In the genomic region with DNA sequence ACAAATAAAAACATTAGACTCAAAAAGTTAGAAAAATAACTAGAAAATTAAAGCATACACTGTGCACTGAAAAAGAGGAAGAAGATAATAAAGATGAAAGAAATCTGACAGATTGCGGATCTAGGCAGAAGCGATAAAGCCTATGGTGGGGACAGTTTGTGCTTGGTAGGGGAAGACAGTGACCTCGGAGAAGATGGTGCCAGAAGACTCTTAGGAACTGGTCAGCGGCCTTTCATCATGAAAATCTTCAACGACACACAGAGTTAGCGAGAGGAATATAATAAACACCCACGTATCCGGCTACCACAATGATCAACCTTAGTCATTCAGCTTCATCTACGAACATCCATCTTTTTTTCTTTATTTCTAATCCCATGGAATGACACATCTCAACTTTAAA, we compare ENCODE assay signal across 20 cellular contexts.
A peak's percentile ranks its signal among the peaks of the same experiment; 100 is the strongest.
DNase-seq lines count a peak whose midpoint lies in the region; ATAC-seq and TF ChIP-seq lines count a peak whose summit lies in the region.
"Had no signal": no experiment of that assay in that cellular context is flagged by ENCODE, and none has a peak within 500 bp of the region (broad histone marks: within the 10 kb centered on the region; RNA-seq: fewer than 3 reads in every experiment).

No MANE protein-coding gene starts in this region.

- H2AFZ ChIP-seq in Karpas-422 (ENCODE audit: low read length) = no peak overlapping the region

- no peak overlapping the region for H3K4me2 ChIP-seq in Karpas-422 (ENCODE audit: low read depth, low read length, poor library complexity, severe bottlenecking)
- H3K4me2 ChIP-seq: KMS-11 had no signal

- no peak overlapping the region for H3K4me3 ChIP-seq in left ventricle myocardium inferior
- no peak overlapping the region for H3K4me3 ChIP-seq in coronary artery
- peak overlapping the region in 1 of 2 experiments; percentile 34 for H3K4me3 ChIP-seq in neutrophil (ENCODE audit: low read depth in 1 of 2, low read length in 1 of 2)
- no peak overlapping the region for H3K4me3 ChIP-seq in upper lobe of right lung
- no peak overlapping the region for H3K4me3 ChIP-seq in Karpas-422 (ENCODE audit: low read length)
- H3K4me3 ChIP-seq: GM23248, heart right ventricle, pancreas had no signal

- DNase-seq in left ventricle myocardium inferior (no peak), left ventricle myocardium superior (no peak), coronary artery (ENCODE audit: low spot score) (peak; percentile 29), upper lobe of right lung (no peak), NCI-H226 (no peak), Karpas-422 (no peak)
- DNase-seq: GM23248, heart right ventricle, kidney, NCI-H146, NCI-H345, Right ventricle myocardium superior, small intestine, T-helper 17 cell had no signal

- ATAC-seq in left ventricle myocardium superior = no peak
- no peak for ATAC-seq in upper lobe of right lung
- no peak for ATAC-seq in HG02852 (IDR thresholded peaks at IDR 0.05; ENCODE audit: unreplicated experiment)
- ATAC-seq: activated CD4-positive, CD25-positive, alpha-beta regulatory T cell treated with anti-CD3 and anti-CD28 coated beads, Interleukin-2, amount 50 U/mL, for 24 hours; esophagus mucosa; pancreas; T-helper 17 cell had no signal

- peaks cover 75% of the 10 kb centered on the region for H3K4me1 ChIP-seq in left ventricle myocardium inferior
- H3K4me1 ChIP-seq in neutrophil (ENCODE audit: control insufficient read depth in 1 of 2, insufficient read depth in 1 of 2, low read depth in 1 of 2, low read length in 1 of 2) = peaks cover 85 to 88% of the 10 kb centered on the region in 2 experiments
- H3K4me1 ChIP-seq in upper lobe of right lung = peaks cover 55% of the 10 kb centered on the region
- peaks cover 4% of the 10 kb centered on the region for H3K4me1 ChIP-seq in Karpas-422 (ENCODE audit: low read length)

- intact Hi-C loops in left ventricle myocardium inferior (cut with micrococcal nuclease) (no loop called here), left ventricle myocardium superior (cut with micrococcal nuclease) (no loop called here), upper lobe of right lung (cut with DNase I) (no loop called here)

- H3K36me3 ChIP-seq in left ventricle myocardium inferior = no peaks in the 10 kb centered on the region
- no peaks in the 10 kb centered on the region for H3K36me3 ChIP-seq in neutrophil
- H3K36me3 ChIP-seq in upper lobe of right lung = no peaks in the 10 kb centered on the region
- H3K36me3 ChIP-seq in Karpas-422 (ENCODE audit: insufficient read depth, low read length) = no peaks in the 10 kb centered on the region
- H3K36me3 ChIP-seq: heart right ventricle, pancreas had no signal

- H3K9me2 ChIP-seq in Karpas-422 (replicated peaks; ENCODE audit: insufficient read depth, low read length) = no peaks in the 10 kb centered on the region

- H3K9ac ChIP-seq in Karpas-422 (ENCODE audit: low read length) = no peak overlapping the region
- H3K9ac ChIP-seq: KMS-11 had no signal

- no peak for TF ChIP-seq CTCF in left ventricle myocardium inferior (IDR thresholded peaks at IDR 0.05; ENCODE audit: borderline replicate concordance)
- no peak for TF ChIP-seq CTCF in coronary artery (IDR thresholded peaks at IDR 0.05)
- TF ChIP-seq CTCF in neutrophil (IDR thresholded peaks at IDR 0.05) = no peak
- no peak for TF ChIP-seq CTCF in upper lobe of right lung (IDR thresholded peaks at IDR 0.05)

- H3K27ac ChIP-seq in left ventricle myocardium inferior (replicated peaks) (peak overlapping the region; percentile 88), coronary artery (peak overlapping the region; percentile 93 to 96), neutrophil (peak overlapping the region; percentile 80), upper lobe of right lung (peak overlapping the region; percentile 89), Karpas-422 (ENCODE audit: low read length) (no peak overlapping the region)
- H3K27ac ChIP-seq: KMS-11 had no signal

- H3K9me3 ChIP-seq in left ventricle myocardium inferior (replicated peaks) (no peaks in the 10 kb centered on the region), neutrophil (no peaks in the 10 kb centered on the region), upper lobe of right lung (no peaks in the 10 kb centered on the region), Karpas-422 (ENCODE audit: low read length) (no peaks in the 10 kb centered on the region)
- H3K9me3 ChIP-seq: heart right ventricle, pancreas had no signal

- H3K79me2 ChIP-seq in Karpas-422 (ENCODE audit: low read length) = no peaks in the 10 kb centered on the region

- H3K27me3 ChIP-seq in left ventricle myocardium inferior (ENCODE audit: low read depth) (no peaks in the 10 kb centered on the region), neutrophil (no peaks in the 10 kb centered on the region), upper lobe of right lung (no peaks in the 10 kb centered on the region), Karpas-422 (ENCODE audit: low read length) (no peaks in the 10 kb centered on the region)
- H3K27me3 ChIP-seq: heart right ventricle, pancreas had no signal

- peaks cover 37% of the 10 kb centered on the region; the same call in 1 of the 2 replicates for H4K20me1 ChIP-seq in Karpas-422 (ENCODE audit: insufficient read depth, low read depth, low read length)
